Comparison of ENCODE assay signal across 24 cellular contexts in the genomic region with DNA sequence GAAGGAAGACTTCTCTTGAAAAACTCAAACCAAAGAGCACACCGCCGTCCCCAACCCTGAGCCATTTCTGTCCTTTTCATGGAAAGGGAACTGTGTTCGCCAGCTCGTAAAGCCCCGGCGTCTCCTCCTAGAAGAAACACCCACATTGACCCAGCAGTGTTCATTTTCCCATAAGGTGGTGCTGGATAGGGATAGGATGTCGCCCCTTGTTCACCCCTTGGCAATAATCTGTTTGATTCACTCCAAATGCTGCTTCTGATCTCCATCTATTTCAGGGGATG.
DNase-seq lines count a peak whose midpoint lies in the region; ATAC-seq and TF ChIP-seq lines count a peak whose summit lies in the region.
"Had no signal": no experiment of that assay in that cellular context is flagged by ENCODE, and none has a peak within 500 bp of the region (broad histone marks: within the 10 kb centered on the region; RNA-seq: fewer than 3 reads in every experiment).

No MANE protein-coding gene starts in this region.

- H3K9me3 ChIP-seq in psoas muscle, result no peaks in the 10 kb centered on the region
- H3K9me3 ChIP-seq in heart right ventricle, result no peaks in the 10 kb centered on the region
- H3K9me3 ChIP-seq: ovary, right atrium auricular region, uterus had no signal

- ATAC-seq in psoas muscle (peak in 3 of 4 donors; percentile 10 to 19 (median 11)), heart right ventricle (no peak)
- ATAC-seq: SK-N-SH treated with all-trans-retinoic acid at 6 μM for 48 hours had no signal

- H3K4me1 ChIP-seq in psoas muscle (peaks cover 6% of the 10 kb centered on the region), heart right ventricle (peaks cover 0 to 3% (median 0%) of the 10 kb centered on the region in 9 donors)
- H3K4me1 ChIP-seq: right atrium auricular region, uterus had no signal

- H3K27me3 Mint-ChIP-seq in activated naive CD4-positive, alpha-beta T cell treated with anti-CD3 and anti-CD28 coated beads for 36 hours (ENCODE audit: low read depth), result no peaks in the 10 kb centered on the region
- H3K27me3 Mint-ChIP-seq in activated naive CD4-positive, alpha-beta T cell treated with anti-CD3 and anti-CD28 coated beads, Interleukin-2, amount 10 ng/mL, durations not matched to agents 7 days and 5 days, result no peaks in the 10 kb centered on the region
- H3K27me3 Mint-ChIP-seq: stimulated activated memory B cell treated with anti-CD40 and anti-IgM and Interleukin-4, amounts not matched to agents 10 μg/mL and 1 μg/mL and 100 μg/mL, for 72 hours had no signal

- H3K4me3 Mint-ChIP-seq in activated naive CD4-positive, alpha-beta T cell treated with anti-CD3 and anti-CD28 coated beads for 36 hours, result no peak overlapping the region
- peak overlapping the region; percentile 19 for H3K4me3 Mint-ChIP-seq in activated naive CD4-positive, alpha-beta T cell treated with anti-CD3 and anti-CD28 coated beads, Interleukin-2, amount 10 ng/mL, durations not matched to agents 7 days and 5 days
- H3K4me3 Mint-ChIP-seq: IgD-negative memory B cell; nephron; stimulated activated memory B cell treated with anti-CD40 and anti-IgM and Interleukin-4, amounts not matched to agents 10 μg/mL and 1 μg/mL and 100 μg/mL, for 72 hours had no signal

- CTCF ChIA-PET in activated naive CD4-positive, alpha-beta T cell treated with anti-CD3 and anti-CD28 coated beads for 36 hours (lab: Charles Lee), result interaction anchor here (1.3 to 1.9 kb wide), 3 partner anchors 8 to 493 kb away, joined by 3 to 10 read pairs (median 4); no protein-coding TSS in a partner anchor
- CTCF ChIA-PET in activated naive CD4-positive, alpha-beta T cell treated with anti-CD3 and anti-CD28 coated beads, Interleukin-2, amount 10 ng/mL, durations not matched to agents 7 days and 5 days (lab: Charles Lee), result interaction anchor here (1.3 kb wide), 1 partner anchor 8 kb away, joined by 3 read pairs; no protein-coding TSS in a partner anchor

- H3K27ac Mint-ChIP-seq in activated naive CD4-positive, alpha-beta T cell treated with anti-CD3 and anti-CD28 coated beads for 36 hours, result peak overlapping the region; percentile 89
- H3K27ac Mint-ChIP-seq in activated naive CD4-positive, alpha-beta T cell treated with anti-CD3 and anti-CD28 coated beads, Interleukin-2, amount 10 ng/mL, durations not matched to agents 7 days and 5 days, result peak overlapping the region; percentile 89
- H3K27ac Mint-ChIP-seq: IgD-negative memory B cell; nephron; stimulated activated memory B cell treated with anti-CD40 and anti-IgM and Interleukin-4, amounts not matched to agents 10 μg/mL and 1 μg/mL and 100 μg/mL, for 72 hours had no signal

- H3K27ac ChIP-seq in psoas muscle (peak overlapping the region; percentile 79), heart right ventricle (no peak overlapping the region)
- H3K27ac ChIP-seq: C4-2B, ovary, right atrium auricular region, uterus had no signal

- WGBS in psoas muscle, 3 donors, result 51 to 75% (median 60%) methylated on average over 7 of the region's 7 CpGs
- 97 to 99% methylated on average over 7 of the region's 7 CpGs for WGBS in heart right ventricle, 2 donors

- H3K36me3 ChIP-seq in psoas muscle (ENCODE audit: insufficient read depth in 1 of 2, low read depth in 1 of 2) (no peaks in the 10 kb centered on the region), heart right ventricle (no peaks in the 10 kb centered on the region)
- H3K36me3 ChIP-seq: ovary, right atrium auricular region, uterus had no signal

- H3K4me1 Mint-ChIP-seq in activated naive CD4-positive, alpha-beta T cell treated with anti-CD3 and anti-CD28 coated beads for 36 hours (ENCODE audit: low read depth), result peaks cover 17% of the 10 kb centered on the region
- H3K4me1 Mint-ChIP-seq in activated naive CD4-positive, alpha-beta T cell treated with anti-CD3 and anti-CD28 coated beads, Interleukin-2, amount 10 ng/mL, durations not matched to agents 7 days and 5 days, result peaks cover 36% of the 10 kb centered on the region

- H3K36me3 Mint-ChIP-seq in activated naive CD4-positive, alpha-beta T cell treated with anti-CD3 and anti-CD28 coated beads for 36 hours (ENCODE audit: low read depth), result no peaks in the 10 kb centered on the region
- no peaks in the 10 kb centered on the region for H3K36me3 Mint-ChIP-seq in activated naive CD4-positive, alpha-beta T cell treated with anti-CD3 and anti-CD28 coated beads, Interleukin-2, amount 10 ng/mL, durations not matched to agents 7 days and 5 days

- intact Hi-C loops in activated naive CD4-positive, alpha-beta T cell treated with anti-CD3 and anti-CD28 coated beads for 36 hours (cut with micrococcal nuclease), result loop anchor here (1.0 to 10.0 kb wide), 6 partner anchors 12 to 1066 kb away; no protein-coding TSS in a partner anchor
- intact Hi-C loops in psoas muscle (cut with DNase I), result loop anchor here in 1 of 2 donors (10.0 kb wide), 1 partner anchor 214 kb away; no protein-coding TSS in a partner anchor
- intact Hi-C loops in heart right ventricle (cut with DNase I), result loop anchor here in 2 of 10 donors (5.0 to 10.0 kb wide), 2 partner anchors 526 to 826 kb away; partner anchors contain the start of gene MAF (in 1 of the 2)

- H3K9me3 Mint-ChIP-seq in activated naive CD4-positive, alpha-beta T cell treated with anti-CD3 and anti-CD28 coated beads for 36 hours, result no peaks in the 10 kb centered on the region
- peaks cover 11% of the 10 kb centered on the region for H3K9me3 Mint-ChIP-seq in activated naive CD4-positive, alpha-beta T cell treated with anti-CD3 and anti-CD28 coated beads, Interleukin-2, amount 10 ng/mL, durations not matched to agents 7 days and 5 days
- H3K9me3 Mint-ChIP-seq: IgD-negative memory B cell; nephron; stimulated activated memory B cell treated with anti-CD40 and anti-IgM and Interleukin-4, amounts not matched to agents 10 μg/mL and 1 μg/mL and 100 μg/mL, for 72 hours had no signal

- TF ChIP-seq CTCF in psoas muscle (IDR thresholded peaks at IDR 0.05) (no peak), heart right ventricle (IDR thresholded peaks at IDR 0.05) (no peak)

- peak; percentile 23 for DNase-seq in activated naive CD4-positive, alpha-beta T cell treated with anti-CD3 and anti-CD28 coated beads for 36 hours
- DNase-seq in activated naive CD4-positive, alpha-beta T cell (lab: John Stamatoyannopoulos, UW), result no peak
- peak; percentile 44 to 62 for DNase-seq in activated CD4-positive, alpha-beta T cell treated with anti-CD3 and anti-CD28 coated beads, Interleukin-2, amount 50 U/mL, for 48 hours
- no peak for DNase-seq in activated naive CD4-positive, alpha-beta T cell treated with anti-CD3 and anti-CD28 coated beads, Interleukin-2, amount 10 ng/mL, durations not matched to agents 7 days and 5 days
- no peak for DNase-seq in psoas muscle
- no peak for DNase-seq in anterior cingulate cortex (lab: John Stamatoyannopoulos, UW)
- no peak for DNase-seq in heart right ventricle
- DNase-seq: DND-41; effector CD4-positive, alpha-beta T cell; HCEC 1CT; kidney; midbrain; NCI-H1048; NCI-H187; NCI-H2171 treated with DMSO at 0.1 percent for 48 hours; NCI-H524; ovary; uterus had no signal

- H3K27me3 ChIP-seq in psoas muscle (ENCODE audit: insufficient read depth in 3 of 3, low read length in 2 of 3) (no peaks in the 10 kb centered on the region), heart right ventricle (no peaks in the 10 kb centered on the region)
- H3K27me3 ChIP-seq: ovary, right atrium auricular region, uterus had no signal

- no peak overlapping the region for H3K4me3 ChIP-seq in psoas muscle
- H3K4me3 ChIP-seq in heart right ventricle, result no peak overlapping the region
- H3K4me3 ChIP-seq: ovary, right atrium auricular region, uterus had no signal

Comparison
In these comparisons a context has a peak if more than half of its experiments do, and no peak if none do; other contexts are left out.
1. DNase-seq: peak in activated naive CD4-positive, alpha-beta T cell treated with anti-CD3 and anti-CD28 coated beads for 36 hours (single experiment) and activated CD4-positive, alpha-beta T cell treated with anti-CD3 and anti-CD28 coated beads, Interleukin-2, amount 50 U/mL, for 48 hours (2 of 2); none in activated naive CD4-positive, alpha-beta T cell (0 of 4), activated naive CD4-positive, alpha-beta T cell treated with anti-CD3 and anti-CD28 coated beads, Interleukin-2, amount 10 ng/mL, durations not matched to agents 7 days and 5 days (single experiment), psoas muscle (0 of 2), anterior cingulate cortex (0 of 58) and heart right ventricle (0 of 2).
2. ATAC-seq: peak in psoas muscle (3 of 4); none in heart right ventricle (0 of 8).